Comparison of ENCODE assay signal across 23 cellular contexts in the genomic region with DNA sequence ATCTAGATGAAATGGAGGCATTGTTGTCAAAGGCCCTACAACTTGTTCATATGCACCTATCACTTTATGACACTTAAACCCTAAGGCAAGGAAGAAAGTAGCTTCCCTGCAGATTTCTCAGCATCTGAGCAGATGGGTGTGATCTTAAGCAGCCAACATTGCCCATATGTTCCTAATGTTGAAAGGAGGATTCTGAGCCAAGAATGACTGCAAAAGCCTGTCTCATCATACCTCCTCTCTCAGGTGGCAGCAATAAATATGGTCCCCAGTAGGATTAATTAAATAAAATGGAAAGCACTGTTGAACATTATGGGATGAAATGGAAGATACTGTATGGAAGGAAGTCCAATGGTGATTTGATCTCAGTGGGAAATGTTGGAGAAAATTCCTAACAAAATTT.
DNase-seq lines count a peak whose midpoint lies in the region; ATAC-seq and TF ChIP-seq lines count a peak whose summit lies in the region.
"Had no signal": no experiment of that assay in that cellular context is flagged by ENCODE, and none has a peak within 500 bp of the region (broad histone marks: within the 10 kb centered on the region; RNA-seq: fewer than 3 reads in every experiment).

No MANE protein-coding gene starts in this region.

- no peaks in the 10 kb centered on the region for H3K36me3 Mint-ChIP-seq in endothelial cell (ENCODE audit: low read depth, unreplicated experiment)
- H3K36me3 Mint-ChIP-seq: CD14-positive monocyte; CD8-positive, alpha-beta memory T cell had no signal

- no peak for ATAC-seq in HG03196 (IDR thresholded peaks at IDR 0.05; ENCODE audit: unreplicated experiment)
- ATAC-seq: HepG2 had no signal

- no peaks in the 10 kb centered on the region for H3K9me3 Mint-ChIP-seq in endothelial cell (ENCODE audit: unreplicated experiment)

- DNase-seq in DMS 273 (lab: John Stamatoyannopoulos, UW; ENCODE audit: unreplicated experiment) (peak; percentile 27), DMS 273 treated with DMSO at 0.1 percent for 48 hours (lab: John Stamatoyannopoulos, UW) (no peak), NCI-H524 treated with DMSO at 0.1 percent for 48 hours (lab: John Stamatoyannopoulos, UW) (peak; percentile 78), cerebellar nuclear complex (lab: John Stamatoyannopoulos, UW) (peak; percentile 1 to 61), endothelial cell (ENCODE audit: low spot score) (no peak), NCI-H1930 (lab: John Stamatoyannopoulos, UW) (no peak)
- DNase-seq: BE2C; CD8-positive, alpha-beta memory T cell; DMS53; GM23248; H7; Karpas-422; NCI-H1092; NCI-H1436 treated with DMSO at 0.1 percent for 48 hours; NCI-H187 treated with DMSO at 0.1 percent for 48 hours; NCI-H2107; NCI-H748 treated with DMSO at 0.1 percent for 48 hours; NK-92 treated with Interleukin-12 subunit alpha and Interleukin-12 subunit beta, amount 100 ng/mL, for 24 hours; Right ventricle myocardium superior; RPMI8226 had no signal

- no peaks in the 10 kb centered on the region for H3K27me3 Mint-ChIP-seq in endothelial cell (ENCODE audit: unreplicated experiment)

- H3K4me3 Mint-ChIP-seq in endothelial cell (ENCODE audit: unreplicated experiment): no peak overlapping the region
- H3K4me3 Mint-ChIP-seq: CD14-positive monocyte; CD8-positive, alpha-beta memory T cell had no signal

- no peaks in the 10 kb centered on the region for H3K4me1 Mint-ChIP-seq in endothelial cell (ENCODE audit: unreplicated experiment)
- H3K4me1 Mint-ChIP-seq: CD14-positive monocyte; CD8-positive, alpha-beta memory T cell had no signal

- TF ChIP-seq CTCF in endothelial cell (IDR thresholded peaks at IDR 0.05; ENCODE audit: unreplicated experiment): no peak

- no peak overlapping the region for H3K27ac Mint-ChIP-seq in endothelial cell (ENCODE audit: unreplicated experiment)
- H3K27ac Mint-ChIP-seq: CD14-positive monocyte; CD8-positive, alpha-beta memory T cell had no signal

Comparison
In these comparisons a context has a peak if more than half of its experiments do, and no peak if none do; other contexts are left out.
1. DNase-seq: peak in DMS 273 (single experiment), NCI-H524 treated with DMSO at 0.1 percent for 48 hours (single experiment) and cerebellar nuclear complex (2 of 2); none in DMS 273 treated with DMSO at 0.1 percent for 48 hours (single experiment), endothelial cell (single experiment) and NCI-H1930 (0 of 2).